ENCODE assay signal across 21 cellular contexts in the genomic region with DNA sequence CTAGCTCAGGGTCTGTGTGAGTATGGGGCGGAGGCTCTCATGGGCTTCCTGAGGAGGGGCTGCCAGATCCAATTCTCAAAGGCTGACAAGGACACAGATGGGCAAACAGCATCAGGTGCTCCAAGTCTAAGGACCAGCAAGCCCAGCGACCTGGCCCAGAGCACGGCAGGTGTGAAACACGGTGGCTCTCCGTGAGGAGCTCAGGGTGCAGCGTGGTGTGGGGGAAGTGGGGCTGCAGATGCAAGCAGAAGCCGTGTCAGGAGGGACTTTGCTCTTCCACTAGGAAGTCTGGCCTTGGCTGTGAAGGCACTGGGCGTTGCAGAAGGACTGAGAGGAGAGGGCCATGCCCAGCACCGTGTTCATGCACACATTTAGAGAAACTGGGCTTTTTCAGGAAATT.
DNase-seq lines count a peak whose midpoint lies in the region; FAIRE-seq and TF ChIP-seq lines count a peak whose summit lies in the region.
"Had no signal": no experiment of that assay in that cellular context is flagged by ENCODE, and none has a peak within 500 bp of the region (broad histone marks: within the 10 kb centered on the region; RNA-seq: fewer than 3 reads in every experiment).

No MANE protein-coding gene starts in this region.

- no peaks in the 10 kb centered on the region for H3K79me1 ChIP-seq in H1 (ENCODE audit: low read depth, low read length)

- POLR2A ChIA-PET in H1 (lab: Charles Lee; ENCODE audit: partially characterized antibody), result no interaction called here

- FAIRE-seq in H1 (lab: Jason Lieb, UNC), result no peak
- FAIRE-seq: D721Med had no signal

- peak overlapping the region; percentile 8 to 76 (median 61) for H3K4me3 Mint-ChIP-seq in IgD-negative memory B cell
- H3K4me3 Mint-ChIP-seq in neural progenitor cell, result no peak overlapping the region
- H3K4me3 Mint-ChIP-seq: CD8-positive, alpha-beta T cell; T-cell had no signal

- H3F3A ChIP-seq in neural progenitor cell (ENCODE audit: low read depth), result no peaks in the 10 kb centered on the region

- peaks cover 0 to 7% (median 0%) of the 10 kb centered on the region in 11 experiments; a peak in 5 of 22 replicates for H3K9me3 ChIP-seq in BLaER1 treated with 17β-estradiol and CSF1 and Interleukin-3, amounts not matched to agents 10 nM and 100 nM (replicated peaks in 1 of 11)
- H3K9me3 ChIP-seq in H1 (ENCODE audit: insufficient read depth in 2 of 2, low read depth in 1 of 2, low read length in 1 of 2), result no peaks in the 10 kb centered on the region
- H3K9me3 ChIP-seq in parathyroid adenoma (ENCODE audit: control insufficient read depth, low read length), result no peaks in the 10 kb centered on the region
- no peaks in the 10 kb centered on the region for H3K9me3 ChIP-seq in neural progenitor cell (ENCODE audit: low read depth)

- H2AFZ ChIP-seq in H1 (ENCODE audit: low read length) (no peak overlapping the region), parathyroid adenoma (no peak overlapping the region), neural progenitor cell (replicated peaks) (no peak overlapping the region)

- no peaks in the 10 kb centered on the region for H4K20me1 ChIP-seq in BLaER1 treated with 17β-estradiol and CSF1 and Interleukin-3, amounts not matched to agents 10 nM and 100 nM
- H4K20me1 ChIP-seq in H1 (replicated peaks in 1 of 2; ENCODE audit: control insufficient read depth in 1 of 2, insufficient read depth in 2 of 2, low read length in 2 of 2), result no peaks in the 10 kb centered on the region
- no peaks in the 10 kb centered on the region for H4K20me1 ChIP-seq in neural progenitor cell (ENCODE audit: low read depth)

- H3K36me3 Mint-ChIP-seq in IgD-negative memory B cell (no peaks in the 10 kb centered on the region), neural progenitor cell (no peaks in the 10 kb centered on the region)
- H3K36me3 Mint-ChIP-seq: CD8-positive, alpha-beta T cell; T-cell had no signal

- no peak for TF ChIP-seq EP300 in H1 (IDR thresholded peaks at IDR 0.05; ENCODE audit: borderline replicate concordance in 1 of 2, low read depth in 2 of 2, low read length in 2 of 2)

- H3K23ac ChIP-seq in H1 (ENCODE audit: insufficient read length), result no peak overlapping the region

- no peak overlapping the region for H3K18ac ChIP-seq in H1 (ENCODE audit: extremely low read depth, low read length)

- 91% methylated on average over 9 of the region's 9 CpGs; no CpG with 5 or more reads in 1 of the 2 experiments for WGBS in H1 (ENCODE audit: extremely low coverage in 1 of 2, insufficient coverage in 1 of 2, insufficient read length in 1 of 2, insufficient replicate concordance in 2 of 2, low coverage in 1 of 2, low lambda C conversion rate in 2 of 2, missing lambda C conversion rate in 1 of 2), 2 experiments

- H3K4me1 Mint-ChIP-seq in IgD-negative memory B cell, result peaks cover 19 to 41% (median 29%) of the 10 kb centered on the region in 3 donors
- no peaks in the 10 kb centered on the region for H3K4me1 Mint-ChIP-seq in neural progenitor cell

- H2BK5ac ChIP-seq in H1 (ENCODE audit: low read depth, low read length), result peak overlapping the region; percentile 73; the same call in 1 of the 2 replicates

- H3K27ac ChIP-seq in BLaER1 treated with 17β-estradiol and CSF1 and Interleukin-3, amounts not matched to agents 10 nM and 100 nM, result 0 out of 22 replicates have a peak overlapping the region, but pooled peaks of 1 of the 11 experiments have one; percentile 20
- H3K27ac ChIP-seq in H1 (ENCODE audit: low read depth, low read length), result no peak overlapping the region
- H3K27ac ChIP-seq in parathyroid adenoma, result peak overlapping the region; percentile 65
- no peak overlapping the region for H3K27ac ChIP-seq in neural progenitor cell

- peaks cover 12 to 32% (median 17%) of the 10 kb centered on the region in 10 experiments; a peak in 17 of 20 replicates for H3K4me1 ChIP-seq in BLaER1 treated with 17β-estradiol and CSF1 and Interleukin-3, amounts not matched to agents 10 nM and 100 nM
- H3K4me1 ChIP-seq in H1 (replicated peaks in 1 of 4; ENCODE audit: control insufficient read depth in 3 of 4, insufficient read depth in 4 of 4, low read length in 3 of 4), result peaks cover 0 to 13% (median 7%) of the 10 kb centered on the region in 4 experiments; a peak in 6 of 7 replicates
- H3K4me1 ChIP-seq in parathyroid adenoma, result peaks cover 28% of the 10 kb centered on the region
- no peaks in the 10 kb centered on the region for H3K4me1 ChIP-seq in neural progenitor cell

- no peak overlapping the region for H3K4me3 ChIP-seq in BLaER1 treated with 17β-estradiol and CSF1 and Interleukin-3, amounts not matched to agents 10 nM and 100 nM
- H3K4me3 ChIP-seq in H1 (ENCODE audit: extremely low read depth in 1 of 4, insufficient read depth in 2 of 4, low read depth in 3 of 4, low read length in 4 of 4), result no peak overlapping the region
- H3K4me3 ChIP-seq in parathyroid adenoma (ENCODE audit: low read depth, low read length), result no peak overlapping the region
- no peak overlapping the region for H3K4me3 ChIP-seq in neural progenitor cell

- H2BK120ac ChIP-seq in H1 (replicated peaks; ENCODE audit: low read depth, low read length), result no peak overlapping the region

- H3K4me2 ChIP-seq in BLaER1 treated with 17β-estradiol and CSF1 and Interleukin-3, amounts not matched to agents 10 nM and 100 nM, result peak overlapping the region; percentile 23 to 85 (median 42); a peak in 17 of 22 replicates
- H3K4me2 ChIP-seq in H1 (ENCODE audit: insufficient read depth in 1 of 2, low read depth in 2 of 2, low read length in 2 of 2) (no peak overlapping the region), parathyroid adenoma (ENCODE audit: low read length) (no peak overlapping the region), neural progenitor cell (no peak overlapping the region)

- H4K91ac ChIP-seq in H1 (replicated peaks; ENCODE audit: insufficient read length, low read length), result no peak overlapping the region

- TF ChIP-seq POLR2A in H1 (IDR thresholded peaks at IDR 0.05; ENCODE audit: control extremely low read depth in 1 of 2, low read depth in 2 of 2, low read length in 2 of 2), result no peak

- H3K23me2 ChIP-seq in H1 (ENCODE audit: low read depth, low read length), result no peaks in the 10 kb centered on the region

- no peak overlapping the region for H3K9ac ChIP-seq in BLaER1 treated with 17β-estradiol and CSF1 and Interleukin-3, amounts not matched to agents 10 nM and 100 nM
- H3K9ac ChIP-seq in H1 (replicated peaks in 1 of 4; ENCODE audit: extremely low read depth in 1 of 4, low read depth in 3 of 4, low read length in 3 of 4), result no peak overlapping the region
- no peak overlapping the region for H3K9ac ChIP-seq in parathyroid adenoma
- H3K9ac ChIP-seq in neural progenitor cell, result no peak overlapping the region

- TF ChIP-seq RAD21 in H1 (IDR thresholded peaks at IDR 0.05 in 1 of 2, conservative IDR thresholded peaks at IDR 0.05 in 1 of 2; ENCODE audit: low read depth in 2 of 2, low read length in 2 of 2), result no peak

- no peaks in the 10 kb centered on the region for H3K79me2 ChIP-seq in H1 (ENCODE audit: control insufficient read depth in 1 of 2, insufficient read depth in 2 of 2, low read length in 2 of 2)
- no peaks in the 10 kb centered on the region for H3K79me2 ChIP-seq in parathyroid adenoma
- H3K79me2 ChIP-seq in neural progenitor cell (ENCODE audit: low read depth), result no peaks in the 10 kb centered on the region

- H2BK15ac ChIP-seq in H1 (ENCODE audit: low read length), result no peak overlapping the region; the same call in 1 of the 2 replicates

- CTCF ChIA-PET in H1 (lab: Charles Lee; ENCODE audit: partially characterized antibody), result interaction anchor here (1.3 to 2.1 kb wide), 8 partner anchors 9 to 405 kb away, joined by 3 to 6 read pairs (median 3); no protein-coding TSS in a partner anchor

- H3K27me3 Mint-ChIP-seq in IgD-negative memory B cell (no peaks in the 10 kb centered on the region), neural progenitor cell (ENCODE audit: insufficient read depth, low read depth) (peaks cover 8% of the 10 kb centered on the region)

- H3K9me3 Mint-ChIP-seq in IgD-negative memory B cell (no peaks in the 10 kb centered on the region), neural progenitor cell (no peaks in the 10 kb centered on the region)

- DNase-seq in H1 (ENCODE audit: low read depth in 1 of 2, low spot score in 2 of 2), result no peak
- no peak for DNase-seq in neural progenitor cell (ENCODE audit: low spot score)
- DNase-seq in NCI-H748 treated with DMSO at 0.1 percent for 48 hours (lab: John Stamatoyannopoulos, UW), result no peak
- DNase-seq in NCI-H2227 (lab: John Stamatoyannopoulos, UW; ENCODE audit: unreplicated experiment), result no peak
- DNase-seq: ACHN; AML-193; CD8-positive, alpha-beta T cell; DMS79; Karpas-422; MM.1S; NCI-H1092 treated with DMSO at 0.1 percent for 48 hours; NCI-H1694; NCI-H345; NCI-H526 treated with DMSO at 0.1 percent for 48 hours; OCI-M1; RPMI8226; T-cell had no signal

- H4K8ac ChIP-seq in H1 (ENCODE audit: extremely low read depth, insufficient read depth, low read length), result no peak overlapping the region

- no peaks in the 10 kb centered on the region for H3K36me3 ChIP-seq in BLaER1 treated with 17β-estradiol and CSF1 and Interleukin-3, amounts not matched to agents 10 nM and 100 nM
- no peaks in the 10 kb centered on the region for H3K36me3 ChIP-seq in H1 (ENCODE audit: control insufficient read depth in 2 of 4, insufficient read depth in 4 of 4, low read length in 3 of 4)
- H3K36me3 ChIP-seq in parathyroid adenoma (ENCODE audit: control insufficient read depth, insufficient read depth, low read length), result no peaks in the 10 kb centered on the region
- H3K36me3 ChIP-seq in neural progenitor cell, result no peaks in the 10 kb centered on the region

- H2AK5ac ChIP-seq in H1 (ENCODE audit: low read depth, low read length), result no peak overlapping the region; the same call in 1 of the 2 replicates

- H2BK20ac ChIP-seq in H1 (ENCODE audit: low read length), result peak overlapping the region; percentile 99

- H2BK12ac ChIP-seq in H1 (ENCODE audit: low read depth, low read length), result peak overlapping the region; percentile 77; the same call in 1 of the 2 replicates

- H3K4ac ChIP-seq in H1 (replicated peaks; ENCODE audit: insufficient read length, low read depth, low read length), result no peak overlapping the region

- TF ChIP-seq CTCF in H1 (IDR thresholded peaks at IDR 0.05; ENCODE audit: control extremely low read depth in 1 of 3, insufficient read depth in 1 of 3, low read depth in 1 of 3, low read length in 3 of 3) (no peak), parathyroid adenoma (IDR thresholded peaks at IDR 0.05) (no peak), neural progenitor cell (IDR thresholded peaks at IDR 0.05) (no peak)

- peak overlapping the region; percentile 38 to 97 (median 52) for H3K27ac Mint-ChIP-seq in IgD-negative memory B cell
- H3K27ac Mint-ChIP-seq in neural progenitor cell, result no peak overlapping the region
- H3K27ac Mint-ChIP-seq: CD8-positive, alpha-beta T cell; T-cell had no signal

- H3K56ac ChIP-seq in H1 (replicated peaks; ENCODE audit: insufficient read length, low read depth, low read length), result no peak overlapping the region

- H3K27me3 ChIP-seq in BLaER1 treated with 17β-estradiol and CSF1 and Interleukin-3, amounts not matched to agents 10 nM and 100 nM, result no peaks in the 10 kb centered on the region
- H3K27me3 ChIP-seq in H1 (replicated peaks in 1 of 4; ENCODE audit: control insufficient read depth in 3 of 4, extremely low read depth in 1 of 4, insufficient read depth in 3 of 4, low read length in 3 of 4), result no peaks in the 10 kb centered on the region; a peak in 1 of 7 replicates
- no peaks in the 10 kb centered on the region for H3K27me3 ChIP-seq in parathyroid adenoma (ENCODE audit: control insufficient read depth, insufficient read depth, low read length)
- H3K27me3 ChIP-seq in neural progenitor cell, result no peaks in the 10 kb centered on the region

- H3K14ac ChIP-seq in H1 (ENCODE audit: insufficient read length), result no peak overlapping the region

- H4K5ac ChIP-seq in H1 (ENCODE audit: insufficient read length, low read depth, low read length), result no peak overlapping the region

Comparison
In these comparisons a context has a peak if more than half of its experiments do, and no peak if none do; other contexts are left out.
1. H3K4me2 ChIP-seq: peak in BLaER1 treated with 17β-estradiol and CSF1 and Interleukin-3, amounts not matched to agents 10 nM and 100 nM (11 of 11); none in H1 (0 of 2), parathyroid adenoma (single experiment) and neural progenitor cell (single experiment).